23 cellular contexts compared by ENCODE assay signal in the genomic region with DNA sequence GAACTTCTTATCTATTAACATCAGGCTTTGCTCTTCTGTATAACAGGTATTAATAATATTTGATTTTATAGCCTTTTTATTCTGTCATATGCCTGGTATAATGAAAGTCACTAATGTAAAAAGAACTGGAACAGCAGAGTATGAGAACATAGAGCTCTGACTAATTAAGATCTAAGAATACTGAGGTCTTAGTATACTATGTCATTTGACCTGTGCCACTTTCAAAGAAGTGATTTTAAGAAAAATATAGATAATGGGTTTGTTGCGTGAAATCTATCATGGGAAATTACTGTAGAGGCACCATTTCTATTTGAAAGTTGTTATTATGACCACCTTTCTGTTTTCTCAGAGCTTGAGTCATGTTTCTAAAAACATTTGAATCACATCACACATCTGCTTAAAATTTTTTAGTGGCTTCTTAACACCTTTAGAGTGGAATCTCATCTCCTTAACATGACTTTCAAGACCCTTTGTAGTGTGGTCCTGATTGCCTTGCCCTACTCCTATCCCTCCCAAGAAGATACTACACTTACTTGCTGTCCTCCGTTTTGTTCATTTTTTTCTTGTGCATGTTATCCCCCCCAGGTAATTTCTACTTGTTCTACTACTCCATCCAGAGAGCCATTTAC. TPM values are rescaled to one million over a fixed set of nuclear protein-coding genes. Genes with fewer than 3 reads are reported as not detected.
"Had no signal": no experiment of that assay in that cellular context is flagged by ENCODE, and none has a peak within 500 bp of the region (broad histone marks: within the 10 kb centered on the region; RNA-seq: fewer than 3 reads in every experiment).

No MANE protein-coding gene starts in this region.

- H3K9me3 Mint-ChIP-seq: dendritic cell treated with granulocyte-macrophage colony-stimulating factor and Interleukin-4, amounts not matched to agents 40 ng/mL and 50 ng/mL, for 4 days; endodermal cell; naive thymus-derived CD8-positive, alpha-beta T cell; stimulated activated memory B cell treated with anti-CD40 and anti-IgM and Interleukin-4, amounts not matched to agents 10 μg/mL and 1 μg/mL and 100 μg/mL, for 72 hours; stimulated activated naive CD8-positive, alpha-beta T cell treated with anti-CD3 and anti-CD28 coated beads, Interleukin-15, Interleukin-2, amounts not matched to agents 100 ng/mL and 50 ng/mL, for 24 hours had no signal

- H3K27ac Mint-ChIP-seq: dendritic cell treated with granulocyte-macrophage colony-stimulating factor and Interleukin-4, amounts not matched to agents 40 ng/mL and 50 ng/mL, for 4 days; endodermal cell; stimulated activated memory B cell treated with anti-CD40 and anti-IgM and Interleukin-4, amounts not matched to agents 10 μg/mL and 1 μg/mL and 100 μg/mL, for 72 hours; stimulated activated naive CD8-positive, alpha-beta T cell treated with anti-CD3 and anti-CD28 coated beads, Interleukin-15, Interleukin-2, amounts not matched to agents 100 ng/mL and 50 ng/mL, for 24 hours had no signal

- H3K4me3 Mint-ChIP-seq: dendritic cell treated with granulocyte-macrophage colony-stimulating factor and Interleukin-4, amounts not matched to agents 40 ng/mL and 50 ng/mL, for 4 days; endodermal cell; naive thymus-derived CD8-positive, alpha-beta T cell; stimulated activated memory B cell treated with anti-CD40 and anti-IgM and Interleukin-4, amounts not matched to agents 10 μg/mL and 1 μg/mL and 100 μg/mL, for 72 hours; stimulated activated naive CD8-positive, alpha-beta T cell treated with anti-CD3 and anti-CD28 coated beads, Interleukin-15, Interleukin-2, amounts not matched to agents 100 ng/mL and 50 ng/mL, for 24 hours had no signal

- ATAC-seq: esophagus mucosa; gastrocnemius medialis; left ventricle myocardium superior; lower lobe of right lung; naive thymus-derived CD8-positive, alpha-beta T cell; psoas muscle; right cardiac atrium; stimulated activated memory B cell treated with anti-CD40 and anti-IgM and Interleukin-4, amounts not matched to agents 10 μg/mL and 1 μg/mL and 100 μg/mL, for 72 hours; upper lobe of right lung had no signal

- H3K27me3 Mint-ChIP-seq: dendritic cell treated with granulocyte-macrophage colony-stimulating factor and Interleukin-4, amounts not matched to agents 40 ng/mL and 50 ng/mL, for 4 days; naive thymus-derived CD8-positive, alpha-beta T cell; stimulated activated memory B cell treated with anti-CD40 and anti-IgM and Interleukin-4, amounts not matched to agents 10 μg/mL and 1 μg/mL and 100 μg/mL, for 72 hours; stimulated activated naive CD8-positive, alpha-beta T cell treated with anti-CD3 and anti-CD28 coated beads, Interleukin-15, Interleukin-2, amounts not matched to agents 100 ng/mL and 50 ng/mL, for 24 hours had no signal

- H3K4me1 Mint-ChIP-seq: endodermal cell; stimulated activated memory B cell treated with anti-CD40 and anti-IgM and Interleukin-4, amounts not matched to agents 10 μg/mL and 1 μg/mL and 100 μg/mL, for 72 hours had no signal

- DNase-seq: effector CD8-positive, alpha-beta T cell; endodermal cell; foreskin fibroblast; gastrocnemius medialis; head of caudate nucleus; left ventricle myocardium superior; lower lobe of right lung; naive thymus-derived CD8-positive, alpha-beta T cell; occipital lobe; ovary; posterior cingulate gyrus; psoas muscle; right cardiac atrium; sigmoid colon; stimulated activated CD4-positive, alpha-beta T cell treated with anti-CD3 and anti-CD28 coated beads, Interleukin-2, amount 100 ng/mL, for 24 hours; stimulated activated CD4-positive, alpha-beta T cell treated with anti-CD3 and anti-CD28 coated beads, Interleukin-4, amount 100 ng/mL, for 24 hours; transverse colon; upper lobe of right lung; uterus had no signal

RNA-seq across cellular contexts. Expression of gene TSLP, which starts 34.9 kb away (rescaled TPM):
- total RNA-seq: occipital lobe had no signal
